In genomic region chr12:95181103-95181502, GRCh38 we compare ENCODE assay signal across 25 cellular contexts.
"Had no signal": no experiment of that assay in that cellular context is flagged by ENCODE, and none has a peak within 500 bp of the region (broad histone marks: within the 10 kb centered on the region; RNA-seq: fewer than 3 reads in every experiment).

No MANE protein-coding gene starts in this region.

- H3K4me3 ChIP-seq: dorsolateral prefrontal cortex, heart right ventricle, left ventricle myocardium inferior, lower lobe of right lung, pancreas, suprapubic skin, thyroid gland, upper lobe of left lung, uterus had no signal

- H3K9me3 Mint-ChIP-seq: immature natural killer cell; memory B cell; natural killer cell treated with Interleukin-12 subunit alpha and Interleukin-12 subunit beta and Interleukin-15 and Interleukin-18, amount 100 ng/mL, for 72 hours; stimulated activated effector memory CD8-positive, alpha-beta T cell treated with anti-CD3 and anti-CD28 coated beads, Interleukin-12 subunit alpha, Interleukin-12 subunit beta, amount 100 ng/mL, for 72 hours had no signal

- ATAC-seq: left cardiac atrium; lower lobe of right lung; natural killer cell treated with Interleukin-12 subunit alpha and Interleukin-12 subunit beta and Interleukin-15 and Interleukin-18, amount 100 ng/mL, for 72 hours; pancreas; right cardiac atrium; stimulated activated effector memory CD8-positive, alpha-beta T cell treated with anti-CD3 and anti-CD28 coated beads, Interleukin-12 subunit alpha, Interleukin-12 subunit beta, amount 100 ng/mL, for 72 hours; stimulated activated naive CD8-positive, alpha-beta T cell treated with anti-CD3 and anti-CD28 coated beads, Interleukin-15, Interleukin-2, amounts not matched to agents 100 U/mL and 50 U/mL, for 24 hours had no signal

- H3K4me1 Mint-ChIP-seq: immature natural killer cell; stimulated activated effector memory CD8-positive, alpha-beta T cell treated with anti-CD3 and anti-CD28 coated beads, Interleukin-12 subunit alpha, Interleukin-12 subunit beta, amount 100 ng/mL, for 72 hours had no signal

- H3K27me3 Mint-ChIP-seq: memory B cell, progenitor cell of endocrine pancreas had no signal

- H3K4me1 ChIP-seq: thyroid gland, uterus had no signal

- H3K27ac Mint-ChIP-seq: immature natural killer cell; memory B cell; natural killer cell treated with Interleukin-12 subunit alpha and Interleukin-12 subunit beta and Interleukin-15 and Interleukin-18, amount 100 ng/mL, for 72 hours; stimulated activated effector memory CD8-positive, alpha-beta T cell treated with anti-CD3 and anti-CD28 coated beads, Interleukin-12 subunit alpha, Interleukin-12 subunit beta, amount 100 ng/mL, for 72 hours had no signal

- H3K9me3 ChIP-seq: heart right ventricle, left ventricle myocardium inferior, lower lobe of right lung, pancreas, suprapubic skin, thyroid gland, upper lobe of left lung, uterus had no signal

- H3K4me3 Mint-ChIP-seq: immature natural killer cell; memory B cell; natural killer cell treated with Interleukin-12 subunit alpha and Interleukin-12 subunit beta and Interleukin-15 and Interleukin-18, amount 100 ng/mL, for 72 hours; stimulated activated effector memory CD8-positive, alpha-beta T cell treated with anti-CD3 and anti-CD28 coated beads, Interleukin-12 subunit alpha, Interleukin-12 subunit beta, amount 100 ng/mL, for 72 hours had no signal

- H3K27ac ChIP-seq: dorsolateral prefrontal cortex, heart right ventricle, left ventricle myocardium inferior, lower lobe of right lung, pancreas, suprapubic skin, thyroid gland, upper lobe of left lung, uterus had no signal

- DNase-seq: cortex of kidney; dorsolateral prefrontal cortex; effector CD8-positive, alpha-beta T cell; heart right ventricle; immature natural killer cell; kidney; left cardiac atrium; left ventricle myocardium inferior; lower lobe of right lung; midbrain; occipital lobe; pancreas; right cardiac atrium; small intestine; stimulated activated CD4-positive, alpha-beta T cell treated with anti-CD3 and anti-CD28 coated beads, Interleukin-4, amount 100 ng/mL, for 1 hour; stimulated activated CD8-positive, alpha-beta memory T cell treated with anti-CD3 and anti-CD28 coated beads, Interleukin-4, amount 100 ng/mL, for 48 hours; stimulated activated naive CD8-positive, alpha-beta T cell treated with anti-CD3 and anti-CD28 coated beads, Interleukin-15, Interleukin-2, amounts not matched to agents 100 U/mL and 50 U/mL, for 24 hours; thyroid gland; upper lobe of left lung; uterus had no signal

- H3K36me3 ChIP-seq: left ventricle myocardium inferior, lower lobe of right lung, pancreas, suprapubic skin, thyroid gland, upper lobe of left lung, uterus had no signal

- H3K36me3 Mint-ChIP-seq: immature natural killer cell; memory B cell; natural killer cell treated with Interleukin-12 subunit alpha and Interleukin-12 subunit beta and Interleukin-15 and Interleukin-18, amount 100 ng/mL, for 72 hours; stimulated activated effector memory CD8-positive, alpha-beta T cell treated with anti-CD3 and anti-CD28 coated beads, Interleukin-12 subunit alpha, Interleukin-12 subunit beta, amount 100 ng/mL, for 72 hours had no signal

- H3K27me3 ChIP-seq: dorsolateral prefrontal cortex, heart right ventricle, pancreas, suprapubic skin, thyroid gland, upper lobe of left lung, uterus had no signal
